ENCODE assay signal across 15 cellular contexts in the genomic region with DNA sequence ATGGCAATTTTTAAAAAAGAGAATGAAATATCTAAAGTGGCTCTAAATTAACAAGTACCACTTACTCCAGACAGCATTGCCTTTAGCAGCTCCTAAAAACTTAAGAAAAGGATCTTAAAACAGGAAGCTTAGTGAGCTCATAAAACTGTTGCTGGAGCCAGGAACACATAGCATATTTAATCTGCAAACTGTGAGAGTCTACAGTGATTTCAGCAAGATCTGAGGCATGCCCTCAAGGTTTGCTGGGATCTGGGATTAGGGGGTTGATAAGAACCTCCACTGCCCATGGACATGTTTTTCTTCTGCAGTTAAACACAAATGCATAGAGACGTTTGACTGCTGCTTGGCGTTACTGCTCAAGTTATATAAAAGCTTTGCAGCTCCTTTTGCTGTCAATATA. TPM values are rescaled to one million over a fixed set of nuclear protein-coding genes. Genes with fewer than 3 reads are reported as not detected.
DNase-seq lines count a peak whose midpoint lies in the region; ATAC-seq, FAIRE-seq and TF ChIP-seq lines count a peak whose summit lies in the region.
"Had no signal": no experiment of that assay in that cellular context is flagged by ENCODE, and none has a peak within 500 bp of the region (broad histone marks: within the 10 kb centered on the region; RNA-seq: fewer than 3 reads in every experiment).

No MANE protein-coding gene starts in this region.

- peak overlapping the region; percentile 43; the same call in 1 of the 2 replicates for H3K27ac ChIP-seq in C4-2B
- H3K27ac ChIP-seq in endothelial cell of umbilical vein (ENCODE audit: insufficient read depth, low read depth, low read length): no peak overlapping the region
- H3K27ac ChIP-seq in right atrium auricular region: no peak overlapping the region

- POLR2A ChIA-PET in endothelial cell of umbilical vein (lab: Charles Lee): no interaction called here

- ATAC-seq in GM21576 (IDR thresholded peaks at IDR 0.05; ENCODE audit: unreplicated experiment): no peak
- ATAC-seq: left ventricle myocardium superior, natural killer cell had no signal

- no peaks in the 10 kb centered on the region for H3K27me3 ChIP-seq in NT2/D1 (ENCODE audit: insufficient read depth, insufficient read length)
- H3K27me3 ChIP-seq in endothelial cell of umbilical vein (ENCODE audit: control insufficient read depth in 2 of 2, insufficient read depth in 2 of 2, low read length in 2 of 2): no peaks in the 10 kb centered on the region
- no peaks in the 10 kb centered on the region for H3K27me3 ChIP-seq in right atrium auricular region

- BruUV-seq in endothelial cell of umbilical vein (replicated peaks; lab: Mats Ljungman, UMichigan): no TSS peak

- peaks cover 11% of the 10 kb centered on the region for H3K36me3 Mint-ChIP-seq in nephron progenitor cell (ENCODE audit: low read depth)
- H3K36me3 Mint-ChIP-seq: activated naive CD4-positive, alpha-beta T cell treated with anti-CD3 and anti-CD28 coated beads, Interleukin-2, amount 50 U/mL, for 24 hours; natural killer cell had no signal

- no peaks in the 10 kb centered on the region for H3K9me3 Mint-ChIP-seq in nephron progenitor cell
- H3K9me3 Mint-ChIP-seq: activated naive CD4-positive, alpha-beta T cell treated with anti-CD3 and anti-CD28 coated beads, Interleukin-2, amount 50 U/mL, for 24 hours; natural killer cell had no signal

- no peaks in the 10 kb centered on the region for H3K9me1 ChIP-seq in endothelial cell of umbilical vein (replicated peaks; ENCODE audit: control insufficient read depth, extremely low read depth, insufficient read depth, low read length)

- H3K9ac ChIP-seq in NT2/D1 (ENCODE audit: insufficient read length, low read depth): peak overlapping the region; percentile 17
- H3K9ac ChIP-seq in endothelial cell of umbilical vein (replicated peaks; ENCODE audit: extremely low read depth, insufficient read depth, low read length): no peak overlapping the region

- H3K4me3 ChIP-seq in NT2/D1 (ENCODE audit: insufficient read length, low read depth): no peak overlapping the region
- no peak overlapping the region for H3K4me3 ChIP-seq in endothelial cell of umbilical vein (replicated peaks in 1 of 3; ENCODE audit: insufficient read depth in 1 of 3, low read depth in 1 of 3, low read length in 3 of 3)
- H3K4me3 ChIP-seq in right atrium auricular region: no peak overlapping the region

- no peak for DNase-seq in NT2/D1 (ENCODE audit: low read depth, low spot score)
- no peak for DNase-seq in endothelial cell of umbilical vein (ENCODE audit: low read depth, low spot score)
- no peak for DNase-seq in nephron progenitor cell
- no peak for DNase-seq in stimulated activated naive CD4-positive, alpha-beta T cell treated with Interleukin-2 at 50 U/mL for 16 hours (lab: John Stamatoyannopoulos, UW)
- no peak for DNase-seq in OCI-M1 (lab: John Stamatoyannopoulos, UW)
- no peak for DNase-seq in right atrium auricular region (ENCODE audit: low spot score)
- DNase-seq: hippocampal formation; left ventricle myocardium superior; natural killer cell; NCI-H187; NCI-H526 treated with DMSO at 0.1 percent for 48 hours; stimulated activated naive CD4-positive, alpha-beta T cell had no signal

- H3K79me2 ChIP-seq in endothelial cell of umbilical vein (ENCODE audit: control insufficient read depth, insufficient read depth, low read length): no peaks in the 10 kb centered on the region

- no peaks in the 10 kb centered on the region for H4K20me1 ChIP-seq in endothelial cell of umbilical vein (replicated peaks; ENCODE audit: control insufficient read depth, extremely low read depth, insufficient read depth, low read length)

- no peak overlapping the region for H2AFZ ChIP-seq in endothelial cell of umbilical vein (ENCODE audit: low read depth, low read length)

- H3K9me3 ChIP-seq in NT2/D1 (ENCODE audit: insufficient read depth, low read length) (no peaks in the 10 kb centered on the region), endothelial cell of umbilical vein (replicated peaks; ENCODE audit: control insufficient read depth, insufficient read depth, low read length) (no peaks in the 10 kb centered on the region), right atrium auricular region (no peaks in the 10 kb centered on the region)

- dilution Hi-C loops in endothelial cell of umbilical vein (cut with MboI; ENCODE audit: extremely low pct_ligation_motif_present, low sequenced_read_pairs): loop anchor here (25.0 kb wide), 1 partner anchor 246 kb away; no protein-coding TSS in a partner anchor

- FAIRE-seq in endothelial cell of umbilical vein (lab: Jason Lieb, UNC): peak; percentile 4

- H3K4me1 Mint-ChIP-seq in nephron progenitor cell: peaks cover 74% of the 10 kb centered on the region

- TF ChIP-seq CTCF in C4-2B (conservative IDR thresholded peaks at IDR 0.05) (no peak), endothelial cell of umbilical vein (IDR thresholded peaks at IDR 0.05; ENCODE audit: extremely low read depth in 1 of 2, insufficient read depth in 1 of 2, low read depth in 1 of 2, low read length in 2 of 2) (no peak), nephron progenitor cell (IDR thresholded peaks at IDR 0.05) (no peak), right atrium auricular region (IDR thresholded peaks at IDR 0.05) (no peak)

- intact Hi-C loops in endothelial cell of umbilical vein (cut with micrococcal nuclease): loop anchor here (10.0 kb wide), 1 partner anchor 1492 kb away; a partner anchor contains a TSS

- H3K4me1 ChIP-seq in NT2/D1 (ENCODE audit: insufficient read depth, insufficient read length) (no peaks in the 10 kb centered on the region), endothelial cell of umbilical vein (ENCODE audit: control insufficient read depth, extremely low read depth, insufficient read depth, low read length) (peaks cover 15% of the 10 kb centered on the region), right atrium auricular region (peaks cover 0 to 15% of the 10 kb centered on the region in 2 donors)

- H3K27ac Mint-ChIP-seq in nephron progenitor cell: peak overlapping the region; percentile 94
- H3K27ac Mint-ChIP-seq: activated naive CD4-positive, alpha-beta T cell treated with anti-CD3 and anti-CD28 coated beads, Interleukin-2, amount 50 U/mL, for 24 hours; natural killer cell had no signal

- no peaks in the 10 kb centered on the region for H3K27me3 Mint-ChIP-seq in nephron progenitor cell (ENCODE audit: low read depth, poor library complexity)

- TF ChIP-seq POLR2A in endothelial cell of umbilical vein (IDR thresholded peaks at IDR 0.05; ENCODE audit: low read depth, low read length): no peak

- H3K4me2 ChIP-seq in endothelial cell of umbilical vein (ENCODE audit: insufficient read depth, low read length): no peak overlapping the region

- H3K4me3 Mint-ChIP-seq in nephron progenitor cell: peak overlapping the region; percentile 98
- H3K4me3 Mint-ChIP-seq: activated naive CD4-positive, alpha-beta T cell treated with anti-CD3 and anti-CD28 coated beads, Interleukin-2, amount 50 U/mL, for 24 hours; natural killer cell had no signal

- CTCF ChIA-PET in endothelial cell of umbilical vein (lab: Charles Lee): interaction anchor here (1.1 to 1.2 kb wide), 2 partner anchors 12 to 292 kb away, joined by 3 read pairs; no protein-coding TSS in a partner anchor

- H3K36me3 ChIP-seq in NT2/D1 (ENCODE audit: insufficient read depth, insufficient read length, low read length): peaks cover 10% of the 10 kb centered on the region
- H3K36me3 ChIP-seq in endothelial cell of umbilical vein (ENCODE audit: control insufficient read depth in 2 of 2, extremely low read depth in 1 of 2, insufficient read depth in 2 of 2, low read length in 2 of 2): no peaks in the 10 kb centered on the region
- H3K36me3 ChIP-seq in right atrium auricular region: no peaks in the 10 kb centered on the region

TF ChIP-seq in endothelial cell of umbilical vein, 7 proteins besides CTCF, POLR2A, EP300 and RAD21:
- TF ChIP-seq EZH2 (IDR thresholded peaks at IDR 0.05; ENCODE audit: borderline replicate concordance, low read depth, low read length, severe bottlenecking): no peak
- no peak for TF ChIP-seq GATA2 (IDR thresholded peaks at IDR 0.05; ENCODE audit: insufficient read depth, insufficient read length, low read depth, low read length)
- TF ChIP-seq MYC (IDR thresholded peaks at IDR 0.05; ENCODE audit: low read depth, low read length): no peak
- no peak for TF ChIP-seq FOS (IDR thresholded peaks at IDR 0.05; ENCODE audit: borderline replicate concordance, insufficient read depth, low read length)
- no peak for TF ChIP-seq POLR2AphosphoS5 (IDR thresholded peaks at IDR 0.05; ENCODE audit: insufficient read depth, low read depth, low read length)
- TF ChIP-seq JUN (IDR thresholded peaks at IDR 0.05; ENCODE audit: borderline replicate concordance, insufficient read depth, insufficient read length, low read depth): no peak
- TF ChIP-seq, protein P1, sequence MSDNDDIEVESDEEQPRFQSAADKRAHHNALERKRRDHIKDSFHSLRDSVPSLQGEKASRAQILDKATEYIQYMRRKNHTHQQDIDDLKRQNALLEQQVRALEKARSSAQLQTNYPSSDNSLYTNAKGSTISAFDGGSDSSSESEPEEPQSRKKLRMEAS (IDR thresholded peaks at IDR 0.05; ENCODE audit: insufficient read depth, insufficient read length): no peak

RNA-seq across cellular contexts. Expression of a gene that starts 3.8 kb away (rescaled TPM):
- total RNA-seq in endothelial cell of umbilical vein (24.9 and 30.3 TPM in 2 replicates), right atrium auricular region (1 to 10 TPM; 1.5 to 2.0 TPM)
- 5.1 and 6.0 TPM in 2 replicates for polyA plus RNA-seq in endothelial cell of umbilical vein
- 5.3 and 5.8 TPM in 2 replicates for polyA plus RNA-seq in endothelial cell of umbilical vein (2011; cell fraction: cytosol; rRNA removed)
- 11.8 and 18.7 TPM in 2 replicates for polyA plus RNA-seq in endothelial cell of umbilical vein (2011; cell fraction: nucleus; rRNA removed)
- polyA plus RNA-seq in endothelial cell of umbilical vein (2012): 6.0 and 8.6 TPM in 2 replicates
- 28.1 and 30.1 TPM in 2 replicates for polyA minus RNA-seq in endothelial cell of umbilical vein
- 1.1 TPM for polyA minus RNA-seq in endothelial cell of umbilical vein (2011; cell fraction: cytosol; rRNA and poly(A)+ RNA removed)
- 32.5 and 40.2 TPM in 2 replicates for polyA minus RNA-seq in endothelial cell of umbilical vein (2011; cell fraction: nucleus; rRNA and poly(A)+ RNA removed)
